ENCODE assay signal across 1 cellular context in the genomic region with DNA sequence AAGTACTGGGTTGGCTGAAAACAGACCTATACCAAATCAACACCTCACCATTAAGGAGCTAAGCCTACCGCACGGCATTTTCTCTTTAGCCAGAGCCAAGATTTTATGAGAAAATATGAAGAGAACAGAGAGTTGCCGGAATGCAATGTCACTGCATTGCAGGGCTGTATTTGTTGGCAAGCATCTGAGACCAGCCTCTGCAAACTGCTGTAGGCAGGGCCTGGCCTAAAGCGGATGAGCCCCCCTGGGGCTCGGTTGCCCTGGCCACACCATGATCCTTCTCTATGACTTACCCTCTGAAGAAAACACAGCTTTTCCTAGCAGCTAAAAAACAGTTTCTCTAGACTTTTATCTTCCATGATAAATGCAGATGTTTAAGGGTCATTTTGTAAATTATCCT.
TF ChIP-seq lines count a peak whose summit lies in the region.

No MANE protein-coding gene starts in this region.

TF ChIP-seq in H1, 55 proteins besides CTCF, POLR2A, EP300 and RAD21 (continued from another document):
- TF ChIP-seq HDAC2 (IDR thresholded peaks at IDR 0.05; ENCODE audit: borderline replicate concordance in 1 of 2, low read depth in 2 of 2, low read length in 2 of 2) = no peak
- TF ChIP-seq SIN3A (conservative IDR thresholded peaks at IDR 0.05 in 1 of 2, IDR thresholded peaks at IDR 0.05 in 1 of 2; ENCODE audit: low read depth in 1 of 2, low read length in 2 of 2) = no peak
- no peak for TF ChIP-seq POU5F1 (IDR thresholded peaks at IDR 0.05; ENCODE audit: low read depth, low read length)
- TF ChIP-seq SIRT6 (IDR thresholded peaks at IDR 0.05; ENCODE audit: low read length) = no peak
- TF ChIP-seq ZNF274 (IDR thresholded peaks at IDR 0.05; ENCODE audit: borderline replicate concordance, extremely low read depth, low read length) = no peak
TF ChIP-seq in H1: peak in this region for 0.
